Comparison of ENCODE assay signal across 8 cellular contexts in the genomic region with DNA sequence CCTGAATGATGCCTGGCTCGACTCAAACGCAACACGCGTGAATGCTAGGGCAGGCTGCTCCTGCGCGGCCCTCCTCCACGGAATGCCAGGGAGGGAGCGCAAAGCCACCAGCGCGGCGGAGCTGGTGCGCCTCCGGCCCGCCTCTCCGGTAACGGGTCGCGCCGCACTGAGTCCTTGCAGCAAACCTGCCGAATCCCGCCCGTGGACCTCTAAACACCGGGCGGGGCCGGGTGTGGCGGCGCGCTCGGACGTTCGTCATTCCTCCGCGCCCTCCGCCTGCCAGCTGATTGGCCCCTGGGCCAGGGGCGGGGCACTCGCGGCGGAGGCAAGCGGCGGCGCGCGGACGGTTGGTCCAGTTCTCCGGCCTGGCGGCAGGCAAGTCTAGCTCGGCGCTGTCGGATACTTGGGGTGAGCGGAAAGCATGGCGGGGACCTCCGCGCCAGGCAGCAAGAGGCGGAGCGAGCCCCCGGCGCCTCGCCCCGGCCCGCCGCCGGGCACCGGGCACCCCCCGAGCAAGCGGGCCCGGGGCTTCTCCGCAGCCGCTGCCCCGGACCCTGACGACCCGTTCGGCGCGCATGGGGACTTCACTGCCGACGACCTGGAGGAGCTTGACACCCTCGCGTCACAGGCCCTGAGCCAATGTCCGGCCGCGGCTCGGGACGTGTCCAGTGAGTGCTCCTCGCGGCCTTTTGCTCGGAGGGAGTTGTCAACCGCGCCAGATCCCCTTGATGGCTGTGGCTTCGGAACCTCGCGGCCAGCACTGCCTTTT. TPM values are rescaled to one million over a fixed set of nuclear protein-coding genes. Genes with fewer than 3 reads are reported as not detected.
DNase-seq lines count a peak whose midpoint lies in the region; ATAC-seq and TF ChIP-seq lines count a peak whose summit lies in the region.

Gene ATRIP (plus strand): TSS at position 313 of the 769 bp plus-strand sequence. CDS start 109 bp downstream, at position 422.

- under 1% methylated on average over 91 of the region's 91 CpGs for WGBS in right cardiac atrium

- intact Hi-C loops in right cardiac atrium (cut with DNase I): no loop called here
- intact Hi-C loops in vagina (cut with DNase I): no loop called here

- ATAC-seq in HG02763 (IDR thresholded peaks at IDR 0.05; ENCODE audit: unreplicated experiment) (peak; percentile 90), right cardiac atrium (peak; percentile 97 to 99)

- peak within 1 kb of the TSS; percentile 87 for H3K27ac Mint-ChIP-seq in T-helper 2 cell treated with Interferon-gamma antibody and Interleukin-4, amounts not matched to agents 5 μg/mL and 100 μg/mL, for 36 hours

- TF ChIP-seq CTCF in vagina (IDR thresholded peaks at IDR 0.05): no peak

- DNase-seq in NCI-H146 (lab: John Stamatoyannopoulos, UW) (peak; percentile 86), anterior cingulate cortex (lab: John Stamatoyannopoulos, UW) (peak in 57 of 58 donors; percentile 24 to 94 (median 84)), right cardiac atrium (peak; percentile 92 to 97 (median 95)), vagina (ENCODE audit: extremely low spot score in 2 of 2) (peak in 1 of 2 donors; percentile 90)
- peak; percentile 93 for DNase-seq in T-helper 2 cell treated with Interferon-gamma antibody and Interleukin-4, amounts not matched to agents 5 μg/mL and 100 μg/mL, for 36 hours (ENCODE audit: low spot score)

- H3K4me1 ChIP-seq in right cardiac atrium (ENCODE audit: control insufficient read depth, insufficient read depth, low read length) (peaks cover 2% of the 10 kb centered on the region), rectal smooth muscle tissue (ENCODE audit: control insufficient read depth, insufficient read depth, low read length) (peaks cover 13% of the 10 kb centered on the region), vagina (peaks cover 34% of the 10 kb centered on the region)

- no peaks in the 10 kb centered on the region for H3K9me3 Mint-ChIP-seq in T-helper 2 cell treated with Interferon-gamma antibody and Interleukin-4, amounts not matched to agents 5 μg/mL and 100 μg/mL, for 36 hours

- peak within 1 kb of the TSS; percentile 91 for H3K27ac ChIP-seq in right cardiac atrium (ENCODE audit: low read length)
- H3K27ac ChIP-seq in rectal smooth muscle tissue (ENCODE audit: low read depth, low read length): peak within 1 kb of the TSS; percentile 84
- peak within 1 kb of the TSS; percentile 78 for H3K27ac ChIP-seq in vagina

- H3K36me3 ChIP-seq in rectal smooth muscle tissue (ENCODE audit: control insufficient read depth, insufficient read depth, low read length) (peaks cover 4% of the 10 kb centered on the region), vagina (peaks cover 0 to 25% of the 10 kb centered on the region in 2 donors)

- H3K9ac ChIP-seq in rectal smooth muscle tissue (ENCODE audit: low read length): peak within 1 kb of the TSS; percentile 80

- no peaks in the 10 kb centered on the region for H3K27me3 ChIP-seq in right cardiac atrium (ENCODE audit: control insufficient read depth, insufficient read depth)
- H3K27me3 ChIP-seq in rectal smooth muscle tissue (ENCODE audit: control insufficient read depth, insufficient read depth, low read length): no peaks in the 10 kb centered on the region
- H3K27me3 ChIP-seq in vagina: no peaks in the 10 kb centered on the region

- peaks cover 37% of the 10 kb centered on the region for H3K36me3 Mint-ChIP-seq in T-helper 2 cell treated with Interferon-gamma antibody and Interleukin-4, amounts not matched to agents 5 μg/mL and 100 μg/mL, for 36 hours (ENCODE audit: low read depth)

- H3K27me3 Mint-ChIP-seq in T-helper 2 cell treated with Interferon-gamma antibody and Interleukin-4, amounts not matched to agents 5 μg/mL and 100 μg/mL, for 36 hours (ENCODE audit: low read depth): no peaks in the 10 kb centered on the region

- TF ChIP-seq POLR2A in GM15510 (IDR thresholded peaks at IDR 0.05; ENCODE audit: borderline replicate concordance, extremely low read depth, insufficient read length) (peak; percentile 98), vagina (IDR thresholded peaks at IDR 0.05) (peak; percentile 49 to 78)

- H3K4me3 ChIP-seq in right cardiac atrium (ENCODE audit: low read length) (peak within 1 kb of the TSS; percentile 80), rectal smooth muscle tissue (ENCODE audit: low read length) (peak within 1 kb of the TSS; percentile 97), vagina (peak within 1 kb of the TSS; percentile 72 to 89)

- peaks cover 31% of the 10 kb centered on the region for H3K4me1 Mint-ChIP-seq in T-helper 2 cell treated with Interferon-gamma antibody and Interleukin-4, amounts not matched to agents 5 μg/mL and 100 μg/mL, for 36 hours (ENCODE audit: low read depth)

- H3K4me3 Mint-ChIP-seq in T-helper 2 cell treated with Interferon-gamma antibody and Interleukin-4, amounts not matched to agents 5 μg/mL and 100 μg/mL, for 36 hours: peak within 1 kb of the TSS; percentile 90

- H3K9me3 ChIP-seq in right cardiac atrium (ENCODE audit: control insufficient read depth, low read length): no peaks in the 10 kb centered on the region
- H3K9me3 ChIP-seq in vagina: no peaks in the 10 kb centered on the region

RNA-seq across cellular contexts. Expression of gene ATRIP, which starts in this region (rescaled TPM):
- total RNA-seq in right cardiac atrium (1 to 10 TPM; 4.0 to 5.2 (median 4.3) TPM), vagina (13.8 TPM)
- 3.5 TPM for polyA plus RNA-seq in right cardiac atrium
